Comparison of ENCODE assay signal across 18 cellular contexts in genomic region chr14:100574642-100575031, GRCh38. TPM values are rescaled to one million over a fixed set of nuclear protein-coding genes. Genes with fewer than 3 reads are reported as not detected.
DNase-seq lines count a peak whose midpoint lies in the region; ATAC-seq and TF ChIP-seq lines count a peak whose summit lies in the region.
"Had no signal": no experiment of that assay in that cellular context is flagged by ENCODE, and none has a peak within 500 bp of the region (broad histone marks: within the 10 kb centered on the region; RNA-seq: fewer than 3 reads in every experiment).

No MANE protein-coding gene starts in this region.

- intact Hi-C loops in right cardiac atrium (cut with DNase I) (no loop called here), heart right ventricle (cut with DNase I) (no loop called here), mucosa of descending colon (cut with DNase I, micrococcal nuclease) (no loop called here)

- ATAC-seq in right cardiac atrium (no peak), heart right ventricle (no peak), mucosa of descending colon (no peak)

- no peaks in the 10 kb centered on the region for H3K36me3 Mint-ChIP-seq in HFFc6 (ENCODE audit: low read depth)
- H3K36me3 Mint-ChIP-seq: CD4-positive, CD25-positive, alpha-beta regulatory T cell; CD8-positive, alpha-beta memory T cell had no signal

- no peaks in the 10 kb centered on the region for H3K4me1 ChIP-seq in right cardiac atrium (ENCODE audit: control insufficient read depth, insufficient read depth, low read length)
- H3K4me1 ChIP-seq in heart right ventricle, result no peaks in the 10 kb centered on the region
- no peaks in the 10 kb centered on the region for H3K4me1 ChIP-seq in HEK293 (ENCODE audit: control insufficient read depth, insufficient read depth, low read length)
- H3K4me1 ChIP-seq in mucosa of descending colon (ENCODE audit: low read depth), result no peaks in the 10 kb centered on the region
- H3K4me1 ChIP-seq: HAP-1 had no signal

- H3K27me3 ChIP-seq in right cardiac atrium (ENCODE audit: control insufficient read depth, insufficient read depth) (no peaks in the 10 kb centered on the region), heart right ventricle (peaks cover 0 to 57% (median 45%) of the 10 kb centered on the region in 7 donors)

- H3K9me3 ChIP-seq in right cardiac atrium (ENCODE audit: control insufficient read depth, low read length) (no peaks in the 10 kb centered on the region), heart right ventricle (peaks cover 0 to 6% (median 0%) of the 10 kb centered on the region in 11 donors), HEK293 (ENCODE audit: control insufficient read depth, insufficient read depth, low read depth, low read length) (no peaks in the 10 kb centered on the region), mucosa of descending colon (no peaks in the 10 kb centered on the region)
- H3K9me3 ChIP-seq: HAP-1 had no signal

- H3K27ac ChIP-seq in right cardiac atrium (ENCODE audit: low read length) (no peak overlapping the region), heart right ventricle (no peak overlapping the region), HEK293 (ENCODE audit: extremely low read depth, low read depth, low read length) (no peak overlapping the region)
- H3K27ac ChIP-seq: GM23248, HL-60 had no signal

- H3K4me3 ChIP-seq in right cardiac atrium (ENCODE audit: low read length) (no peak overlapping the region), heart right ventricle (no peak overlapping the region), HEK293 (ENCODE audit: low read depth, low read length) (no peak overlapping the region), mucosa of descending colon (no peak overlapping the region)
- H3K4me3 ChIP-seq: GM23248, HAP-1 had no signal

- H3K4me3 Mint-ChIP-seq in HFFc6, result no peak overlapping the region
- H3K4me3 Mint-ChIP-seq: CD4-positive, CD25-positive, alpha-beta regulatory T cell; CD8-positive, alpha-beta memory T cell had no signal

- WGBS in right cardiac atrium, result 51% methylated on average over 7 of the region's 7 CpGs
- 66 to 72% methylated on average over 7 of the region's 7 CpGs for WGBS in heart right ventricle, 2 donors

- TF ChIP-seq CTCF in heart right ventricle (IDR thresholded peaks at IDR 0.05) (no peak), HEK293 (tag by site-specific recombination; IDR thresholded peaks at IDR 0.05) (no peak), mucosa of descending colon (IDR thresholded peaks at IDR 0.05) (no peak), HFFc6 (IDR thresholded peaks at IDR 0.05) (no peak)

- no peak overlapping the region for H3K27ac Mint-ChIP-seq in HFFc6
- H3K27ac Mint-ChIP-seq: CD4-positive, CD25-positive, alpha-beta regulatory T cell; CD8-positive, alpha-beta memory T cell had no signal

- DNase-seq in right cardiac atrium (peak; percentile 4 to 47 (median 19)), heart right ventricle (no peak), mucosa of descending colon (peak in 2 of 3 donors; percentile 10), HFFc6 (no peak), iPS-NIHi7 (ENCODE audit: extremely low spot score) (no peak), NCI-H524 treated with DMSO at 0.1 percent for 48 hours (lab: John Stamatoyannopoulos, UW) (no peak)
- DNase-seq: 8988T; C1 segment of cervical spinal cord; CD4-positive, CD25-positive, alpha-beta regulatory T cell; CD8-positive, alpha-beta memory T cell; COR-L47; DMS 273 treated with DMSO at 0.1 percent for 48 hours; DMS53; GM23248; IMR-90 had no signal

- no peaks in the 10 kb centered on the region for H3K36me3 ChIP-seq in heart right ventricle
- no peaks in the 10 kb centered on the region for H3K36me3 ChIP-seq in HEK293 (ENCODE audit: control insufficient read depth in 2 of 2, insufficient read depth in 1 of 2, low read length in 2 of 2)
- no peaks in the 10 kb centered on the region for H3K36me3 ChIP-seq in mucosa of descending colon (ENCODE audit: low read depth)
- H3K36me3 ChIP-seq: HAP-1 had no signal

- POLR2A ChIA-PET in HEK293 (lab: Yijun Ruan, JAX), result interaction anchor here (0.7 kb wide), 1 partner anchor 48 kb away, joined by 4 read pairs; no protein-coding TSS in a partner anchor

- no peaks in the 10 kb centered on the region for H3K4me1 Mint-ChIP-seq in HFFc6 (ENCODE audit: low read depth)

- H3K9me3 Mint-ChIP-seq in HFFc6, result no peaks in the 10 kb centered on the region; the same call in 1 of the 2 replicates
- H3K9me3 Mint-ChIP-seq: CD8-positive, alpha-beta memory T cell had no signal

- CTCF ChIA-PET in HEK293 (lab: Yijun Ruan, JAX), result interaction anchor here (0.7 kb wide), 1 partner anchor 58 kb away, joined by 3 read pairs; no protein-coding TSS in a partner anchor

- peaks cover 21% of the 10 kb centered on the region for H3K27me3 Mint-ChIP-seq in HFFc6 (ENCODE audit: insufficient read depth)

TF ChIP-seq in HEK293, 187 proteins besides CTCF, POLR2A, EP300 and RAD21:
- no peak for TF ChIP-seq REPIN1 (tag by site-specific recombination; IDR thresholded peaks at IDR 0.05; ENCODE audit: low read depth)
- peak; percentile 21; the same call in 1 of the 2 replicates for TF ChIP-seq GLIS2 (tag by site-specific recombination; IDR thresholded peaks at IDR 0.05)

RNA-seq across cellular contexts. Expression of gene BEGAIN, which starts 12.6 kb away (rescaled TPM):
- total RNA-seq in right cardiac atrium, result 1 to 10 TPM; 1.4 to 2.7 (median 2.0) TPM
- polyA plus RNA-seq in right cardiac atrium, result 1.4 TPM
- total RNA-seq in heart right ventricle, result 1 to 10 TPM in 5 of 10 donors, under 1 TPM in 5; 0.30 to 4.3 (median 1.1) TPM
- under 1 TPM; 0.20 to 0.51 TPM for polyA plus RNA-seq in heart right ventricle
- 1 to 10 TPM in 2 of 3 donors, under 1 TPM in 1; 0.75 to 2.5 (median 1.1) TPM for total RNA-seq in mucosa of descending colon
- under 1 TPM in 5 of 6 experiments, not detected in 1; 0.05 to 0.20 (median 0.14) TPM for total RNA-seq in HFFc6 (2021; fragmentation: NEBNext Ultra II Directional; extraction: Animal tissue kit (Norgen Biotek cat#: 25700))

Comparison
In these comparisons a context has a peak if more than half of its experiments do, and no peak if none do; other contexts are left out.
1. DNase-seq: peak in right cardiac atrium (3 of 3) and mucosa of descending colon (2 of 3); none in heart right ventricle (0 of 2), HFFc6 (single experiment), iPS-NIHi7 (single experiment) and NCI-H524 treated with DMSO at 0.1 percent for 48 hours (single experiment).